26 cellular contexts compared by ENCODE assay signal in the genomic region with DNA sequence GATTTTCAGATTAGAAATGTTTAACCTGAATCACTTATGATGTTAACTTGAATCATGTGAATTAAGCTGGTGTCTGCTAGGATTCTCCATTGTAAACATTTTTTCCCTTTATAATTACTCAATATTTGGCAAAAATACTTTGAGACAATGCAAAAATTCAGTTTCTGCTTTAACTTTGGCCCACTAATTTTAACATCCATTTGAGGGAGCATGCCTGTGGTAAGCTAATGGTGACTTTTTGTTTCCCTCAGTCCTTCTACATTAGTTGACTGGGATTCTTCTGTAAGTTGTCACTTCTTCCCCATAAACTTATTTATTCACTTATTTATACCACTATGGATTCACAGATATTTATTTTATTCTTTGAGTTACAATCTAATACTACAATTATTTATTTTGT. TPM values are rescaled to one million over a fixed set of nuclear protein-coding genes. Genes with fewer than 3 reads are reported as not detected.
DNase-seq lines count a peak whose midpoint lies in the region; ATAC-seq and TF ChIP-seq lines count a peak whose summit lies in the region.
"Had no signal": no experiment of that assay in that cellular context is flagged by ENCODE, and none has a peak within 500 bp of the region (broad histone marks: within the 10 kb centered on the region; RNA-seq: fewer than 3 reads in every experiment).

No MANE protein-coding gene starts in this region.

- H3K4me2 ChIP-seq in IMR-90 (ENCODE audit: low read depth, low read length), result no peak overlapping the region

- H2AK9ac ChIP-seq in IMR-90 (replicated peaks; ENCODE audit: low read depth, low read length, poor library complexity), result no peak overlapping the region

- TF ChIP-seq RAD21 in IMR-90 (IDR thresholded peaks at IDR 0.05; ENCODE audit: low read length), result no peak

- H3K9ac ChIP-seq in IMR-90 (ENCODE audit: low read depth, low read length), result no peak overlapping the region

- H3K9me3 ChIP-seq in IMR-90 (ENCODE audit: control insufficient read depth, insufficient read depth, low read length) (no peaks in the 10 kb centered on the region), prostate gland (no peaks in the 10 kb centered on the region)
- H3K9me3 ChIP-seq: SJSA1 had no signal

- TF ChIP-seq CTCF in IMR-90 (conservative IDR thresholded peaks at IDR 0.05; ENCODE audit: low read depth, low read length) (no peak), prostate gland (IDR thresholded peaks at IDR 0.05) (no peak)

- H3K27me3 ChIP-seq in IMR-90 (ENCODE audit: control insufficient read depth, insufficient read depth, low read length), result no peaks in the 10 kb centered on the region
- H3K27me3 ChIP-seq in prostate gland (replicated peaks; ENCODE audit: insufficient read depth), result no peaks in the 10 kb centered on the region
- H3K27me3 ChIP-seq: SJSA1 had no signal

- H3K36me3 ChIP-seq in IMR-90 (ENCODE audit: control insufficient read depth, insufficient read depth, low read length) (peaks cover 17% of the 10 kb centered on the region), prostate gland (no peaks in the 10 kb centered on the region)

- H2BK120ac ChIP-seq in IMR-90 (ENCODE audit: low read depth, low read length), result no peak overlapping the region

- H3K4me1 ChIP-seq in IMR-90 (ENCODE audit: control insufficient read depth, insufficient read depth, low read length) (no peaks in the 10 kb centered on the region), prostate gland (replicated peaks) (no peaks in the 10 kb centered on the region)

- DNase-seq in AG08395 (ENCODE audit: low spot score), result peak; percentile 26
- DNase-seq in GM03348 (ENCODE audit: low spot score), result peak; percentile 31
- no peak for DNase-seq in IMR-90
- peak; percentile 8 for DNase-seq in fibroblast of peridontal ligament (ENCODE audit: extremely low read depth)
- DNase-seq in T-helper 1 cell, result no peak
- DNase-seq in prostate gland (ENCODE audit: low spot score), result no peak
- no peak for DNase-seq in NCI-H524 treated with DMSO at 0.1 percent for 48 hours (lab: John Stamatoyannopoulos, UW)
- DNase-seq: 8988T; ACHN; CD8-positive, alpha-beta memory T cell; DMS 273 treated with DMSO at 0.1 percent for 48 hours; DMS79; Karpas-422; NCI-H1092; NCI-H1436; NCI-H187; NCI-H446; NCI-H526; NCI-H82; NK-92 treated with Interleukin-12 subunit alpha and Interleukin-12 subunit beta, amount 100 ng/mL, for 24 hours; PC-3; Right ventricle myocardium superior had no signal

- no peak overlapping the region for H2AK5ac ChIP-seq in IMR-90 (ENCODE audit: low read depth, low read length)

- H4K8ac ChIP-seq in IMR-90 (ENCODE audit: low read depth in 2 of 2, low read length in 2 of 2), result no peak overlapping the region

- H3K14ac ChIP-seq in IMR-90 (replicated peaks; ENCODE audit: low read depth, low read length), result no peak overlapping the region

- H2BK15ac ChIP-seq in IMR-90 (ENCODE audit: low read depth, low read length), result no peak overlapping the region

- intact Hi-C loops in IMR-90 (cut with micrococcal nuclease) (loop anchor here (10.0 kb wide), 1 partner anchor 57 kb away; a partner anchor contains a TSS), prostate gland (cut with DNase I) (no loop called here)

- H3K18ac ChIP-seq in IMR-90 (ENCODE audit: low read depth, low read length), result no peak overlapping the region

- no peak overlapping the region for H3K56ac ChIP-seq in IMR-90 (ENCODE audit: extremely low read depth, insufficient read depth, low read length)

- no peak overlapping the region for H3K23ac ChIP-seq in IMR-90 (ENCODE audit: low read depth, low read length)

- TF ChIP-seq POLR2A in IMR-90 (IDR thresholded peaks at IDR 0.05; ENCODE audit: low read depth, low read length) (no peak), prostate gland (IDR thresholded peaks at IDR 0.05) (no peak)

- peaks cover 3% of the 10 kb centered on the region; the same call in 1 of the 2 replicates for H3K9me1 ChIP-seq in IMR-90 (ENCODE audit: insufficient read depth, low read length)

- BruUV-seq in IMR-90 (replicated peaks; lab: Mats Ljungman, UMichigan), result no TSS peak

- dilution Hi-C loops in IMR-90 (cut with HindIII; ENCODE audit: low sequenced_read_pairs, unreplicated experiment), result no loop called here

- POLR2A ChIA-PET in IMR-90 (lab: Charles Lee; ENCODE audit: unreplicated experiment), result no interaction called here

- no peak overlapping the region for H2AFZ ChIP-seq in IMR-90 (replicated peaks; ENCODE audit: low read length, poor library complexity)

- H3K4ac ChIP-seq in IMR-90 (ENCODE audit: low read depth, low read length), result no peak overlapping the region

- in situ Hi-C loops in IMR-90 (cut with MboI; ENCODE audit: low sequenced_read_pairs), result no loop called here

- CTCF ChIA-PET in IMR-90 (lab: Yijun Ruan, JAX), result interaction anchor here (0.5 to 1.1 kb wide), 2 partner anchors 15 to 55 kb away, joined by 3 read pairs; no protein-coding TSS in a partner anchor

- H4K5ac ChIP-seq in IMR-90 (ENCODE audit: low read depth, low read length), result no peak overlapping the region

- ATAC-seq in IMR-90 (ENCODE audit: low read depth) (peak; percentile 35; the same call in 1 of the 2 replicates), GM21529 (IDR thresholded peaks at IDR 0.05; ENCODE audit: unreplicated experiment) (no peak)
- ATAC-seq: HCT116, PC-3 had no signal

- H2BK5ac ChIP-seq in IMR-90 (ENCODE audit: low read depth, low read length, poor library complexity, severe bottlenecking), result no peak overlapping the region

- no peaks in the 10 kb centered on the region for H4K20me1 ChIP-seq in IMR-90 (ENCODE audit: insufficient read depth, low read length)

- H2BK20ac ChIP-seq in IMR-90 (ENCODE audit: low read depth, low read length), result no peak overlapping the region

- no peaks in the 10 kb centered on the region for H3K79me1 ChIP-seq in IMR-90 (ENCODE audit: low read depth in 1 of 2, low read length in 2 of 2)

- no peak overlapping the region for H4K91ac ChIP-seq in IMR-90 (ENCODE audit: insufficient read depth, low read depth, low read length)

- H3K4me3 ChIP-seq in IMR-90 (ENCODE audit: insufficient read depth, low read depth, low read length) (no peak overlapping the region), prostate gland (no peak overlapping the region)
- H3K4me3 ChIP-seq: GM12878, SJSA1 had no signal

- H3K27ac ChIP-seq in IMR-90 (ENCODE audit: insufficient read depth, low read length) (no peak overlapping the region), prostate gland (no peak overlapping the region)
- H3K27ac ChIP-seq: SJSA1 had no signal

TF ChIP-seq in IMR-90, 13 proteins besides CTCF, POLR2A, EP300 and RAD21:
- TF ChIP-seq MAZ (IDR thresholded peaks at IDR 0.05; ENCODE audit: borderline replicate concordance, low read depth, low read length), result no peak
- TF ChIP-seq, protein P1, sequence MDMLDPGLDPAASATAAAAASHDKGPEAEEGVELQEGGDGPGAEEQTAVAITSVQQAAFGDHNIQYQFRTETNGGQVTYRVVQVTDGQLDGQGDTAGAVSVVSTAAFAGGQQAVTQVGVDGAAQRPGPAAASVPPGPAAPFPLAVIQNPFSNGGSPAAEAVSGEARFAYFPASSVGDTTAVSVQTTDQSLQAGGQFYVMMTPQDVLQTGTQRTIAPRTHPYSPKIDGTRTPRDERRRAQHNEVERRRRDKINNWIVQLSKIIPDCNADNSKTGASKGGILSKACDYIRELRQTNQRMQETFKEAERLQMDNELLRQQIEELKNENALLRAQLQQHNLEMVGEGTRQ (IDR thresholded peaks at IDR 0.05; ENCODE audit: low read depth, low read length), result no peak
- TF ChIP-seq MAFK (IDR thresholded peaks at IDR 0.05; ENCODE audit: low read depth, low read length), result no peak

RNA-seq across cellular contexts. Expression of a gene that starts 59.3 kb away (rescaled TPM):
- total RNA-seq in IMR-90 (2012; rRNA removed), result 24.7 and 27.2 TPM in 2 replicates
- 19.7 and 20.1 TPM in 2 replicates for polyA plus RNA-seq in IMR-90 (2012; rRNA removed)
- polyA plus RNA-seq in IMR-90 (2012; cell fraction: cytosol; rRNA removed), result 6.4 and 6.8 TPM in 2 replicates
- polyA plus RNA-seq in IMR-90 (2012; cell fraction: nucleus; rRNA removed; ENCODE audit: low replicate concordance), result 11.1 and 17.0 TPM in 2 replicates
- total RNA-seq in prostate gland, result 10 to 100 TPM; 36.8 to 52.8 TPM

Comparison
In these comparisons a context has a peak if more than half of its experiments do, and no peak if none do; other contexts are left out.
1. DNase-seq: peak in AG08395 (single experiment), GM03348 (single experiment) and fibroblast of peridontal ligament (single experiment); none in IMR-90 (single experiment), T-helper 1 cell (0 of 5), prostate gland (single experiment) and NCI-H524 treated with DMSO at 0.1 percent for 48 hours (single experiment).